In the genomic region with DNA sequence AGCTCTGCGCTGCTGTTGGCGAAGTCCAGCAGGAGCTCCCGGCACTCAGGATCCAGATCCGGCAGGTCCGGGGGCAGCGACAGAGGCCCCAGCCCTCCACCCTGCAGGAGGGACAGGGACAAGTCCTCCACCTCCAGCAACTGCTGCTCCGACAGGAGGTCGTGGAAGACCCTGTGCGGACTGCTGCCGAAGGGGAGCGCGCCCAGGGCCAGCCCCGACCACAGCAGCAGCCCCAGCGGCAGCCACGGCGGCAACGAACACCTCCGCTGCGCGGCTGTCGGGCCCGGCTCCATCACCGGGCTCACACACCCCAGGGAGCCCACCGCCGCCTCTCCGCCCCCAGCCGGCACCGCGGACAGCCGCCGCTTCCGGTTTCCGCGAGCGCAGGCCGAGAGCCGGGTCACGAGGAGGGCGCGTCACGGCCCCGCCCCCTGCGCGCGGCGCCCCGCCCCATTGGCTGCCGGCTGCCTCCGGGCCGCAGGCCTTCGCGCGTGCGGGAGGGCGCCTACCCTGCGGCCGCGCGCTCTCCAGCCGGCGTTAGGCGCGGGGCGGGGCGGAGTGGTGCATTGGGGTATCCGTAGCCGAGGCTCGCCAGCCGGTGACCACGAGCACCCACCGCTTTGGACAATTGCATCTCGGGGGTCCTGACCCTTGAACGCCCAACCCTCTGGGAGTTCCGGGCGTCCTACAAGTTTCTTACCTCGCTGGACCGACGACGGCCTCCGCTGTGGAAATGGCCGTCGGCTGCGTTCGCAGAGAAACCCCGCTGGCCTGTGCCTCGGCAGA, we compare ENCODE assay signal across 1 cellular context.
TF ChIP-seq lines count a peak whose summit lies in the region.

A gene with protein sequence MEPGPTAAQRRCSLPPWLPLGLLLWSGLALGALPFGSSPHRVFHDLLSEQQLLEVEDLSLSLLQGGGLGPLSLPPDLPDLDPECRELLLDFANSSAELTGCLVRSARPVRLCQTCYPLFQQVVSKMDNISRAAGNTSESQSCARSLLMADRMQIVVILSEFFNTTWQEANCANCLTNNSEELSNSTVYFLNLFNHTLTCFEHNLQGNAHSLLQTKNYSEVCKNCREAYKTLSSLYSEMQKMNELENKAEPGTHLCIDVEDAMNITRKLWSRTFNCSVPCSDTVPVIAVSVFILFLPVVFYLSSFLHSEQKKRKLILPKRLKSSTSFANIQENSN (minus strand): TSS at position 383 of the 786 bp plus-strand sequence. CDS start 90 bp downstream, at position 293.

TF ChIP-seq in HepG2, 621 proteins besides CTCF, POLR2A, EP300 and RAD21 (continued from another document and continues in another):
- peak; percentile 76 for TF ChIP-seq NR2C2 (CRISPR knock-in tag; IDR thresholded peaks at IDR 0.05; ENCODE audit: borderline replicate concordance)
- TF ChIP-seq TAF15 (IDR thresholded peaks at IDR 0.05; ENCODE audit: low read depth, low read length, poor library complexity, severe bottlenecking): no peak
- TF ChIP-seq, protein P1, sequence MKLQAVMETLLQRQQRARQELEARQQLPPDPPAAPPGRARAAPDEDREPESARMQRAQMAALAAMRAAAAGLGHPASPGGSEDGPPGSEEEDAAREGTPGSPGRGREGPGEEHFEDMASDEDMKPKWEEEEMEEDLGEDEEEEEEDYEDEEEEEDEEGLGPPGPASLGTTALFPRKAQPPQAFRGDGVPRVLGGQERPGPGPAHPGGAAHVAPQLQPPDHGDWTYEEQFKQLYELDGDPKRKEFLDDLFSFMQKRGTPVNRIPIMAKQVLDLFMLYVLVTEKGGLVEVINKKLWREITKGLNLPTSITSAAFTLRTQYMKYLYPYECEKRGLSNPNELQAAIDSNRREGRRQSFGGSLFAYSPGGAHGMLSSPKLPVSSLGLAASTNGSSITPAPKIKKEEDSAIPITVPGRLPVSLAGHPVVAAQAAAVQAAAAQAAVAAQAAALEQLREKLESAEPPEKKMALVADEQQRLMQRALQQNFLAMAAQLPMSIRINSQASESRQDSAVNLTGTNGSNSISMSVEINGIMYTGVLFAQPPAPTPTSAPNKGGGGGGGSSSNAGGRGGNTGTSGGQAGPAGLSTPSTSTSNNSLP (IDR thresholded peaks at IDR 0.05; ENCODE audit: low read depth, low read length): no peak
- peak; percentile 57 for TF ChIP-seq HNRNPLL (IDR thresholded peaks at IDR 0.05; ENCODE audit: low read depth, low read length, poor library complexity, severe bottlenecking)
- TF ChIP-seq ZNF660 (CRISPR knock-in tag; IDR thresholded peaks at IDR 0.05; ENCODE audit: borderline replicate concordance, low read depth): no peak
- TF ChIP-seq TEAD2 (CRISPR knock-in tag; IDR thresholded peaks at IDR 0.05): no peak; the same call in 1 of the 2 replicates
- TF ChIP-seq CAMTA2 (CRISPR knock-in tag; IDR thresholded peaks at IDR 0.05; ENCODE audit: borderline replicate concordance): no peak
- TF ChIP-seq ZNF101 (CRISPR knock-in tag; IDR thresholded peaks at IDR 0.05; ENCODE audit: borderline replicate concordance, low read depth): no peak; the same call in 1 of the 2 replicates
- TF ChIP-seq ZNF451 (CRISPR knock-in tag; IDR thresholded peaks at IDR 0.05): 0 out of 2 replicates have a peak, but pooled peaks have one; percentile 58
- TF ChIP-seq, protein P2, sequence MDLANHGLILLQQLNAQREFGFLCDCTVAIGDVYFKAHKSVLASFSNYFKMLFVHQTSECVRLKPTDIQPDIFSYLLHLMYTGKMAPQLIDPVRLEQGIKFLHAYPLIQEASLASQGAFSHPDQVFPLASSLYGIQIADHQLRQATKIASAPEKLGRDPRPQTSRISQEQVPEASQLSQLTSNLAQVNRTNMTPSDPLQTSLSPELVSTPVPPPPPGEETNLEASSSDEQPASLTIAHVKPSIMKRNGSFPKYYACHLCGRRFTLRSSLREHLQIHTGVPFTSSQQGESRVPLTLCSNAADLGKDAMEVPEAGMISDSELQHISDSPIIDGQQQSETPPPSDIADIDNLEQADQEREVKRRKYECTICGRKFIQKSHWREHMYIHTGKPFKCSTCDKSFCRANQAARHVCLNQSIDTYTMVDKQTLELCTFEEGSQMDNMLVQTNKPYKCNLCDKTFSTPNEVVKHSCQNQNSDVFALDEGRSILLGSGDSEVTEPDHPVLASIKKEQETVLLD (CRISPR knock-in tag; IDR thresholded peaks at IDR 0.05; ENCODE audit: low read depth): peak; percentile 85; the same call in 1 of the 2 replicates
- TF ChIP-seq RBM39 (IDR thresholded peaks at IDR 0.05; ENCODE audit: low read depth, low read length, poor library complexity, severe bottlenecking): peak; percentile 28
- TF ChIP-seq, protein P3, sequence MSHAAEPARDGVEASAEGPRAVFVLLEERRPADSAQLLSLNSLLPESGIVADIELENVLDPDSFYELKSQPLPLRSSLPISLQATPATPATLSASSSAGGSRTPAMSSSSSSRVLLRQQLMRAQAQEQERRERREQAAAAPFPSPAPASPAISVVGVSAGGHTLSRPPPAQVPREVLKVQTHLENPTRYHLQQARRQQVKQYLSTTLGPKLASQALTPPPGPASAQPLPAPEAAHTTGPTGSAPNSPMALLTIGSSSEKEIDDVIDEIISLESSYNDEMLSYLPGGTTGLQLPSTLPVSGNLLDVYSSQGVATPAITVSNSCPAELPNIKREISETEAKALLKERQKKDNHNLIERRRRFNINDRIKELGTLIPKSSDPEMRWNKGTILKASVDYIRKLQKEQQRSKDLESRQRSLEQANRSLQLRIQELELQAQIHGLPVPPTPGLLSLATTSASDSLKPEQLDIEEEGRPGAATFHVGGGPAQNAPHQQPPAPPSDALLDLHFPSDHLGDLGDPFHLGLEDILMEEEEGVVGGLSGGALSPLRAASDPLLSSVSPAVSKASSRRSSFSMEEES (CRISPR knock-in tag; IDR thresholded peaks at IDR 0.05): peak; percentile 51; the same call in 1 of the 2 replicates
- TF ChIP-seq, protein P4, sequence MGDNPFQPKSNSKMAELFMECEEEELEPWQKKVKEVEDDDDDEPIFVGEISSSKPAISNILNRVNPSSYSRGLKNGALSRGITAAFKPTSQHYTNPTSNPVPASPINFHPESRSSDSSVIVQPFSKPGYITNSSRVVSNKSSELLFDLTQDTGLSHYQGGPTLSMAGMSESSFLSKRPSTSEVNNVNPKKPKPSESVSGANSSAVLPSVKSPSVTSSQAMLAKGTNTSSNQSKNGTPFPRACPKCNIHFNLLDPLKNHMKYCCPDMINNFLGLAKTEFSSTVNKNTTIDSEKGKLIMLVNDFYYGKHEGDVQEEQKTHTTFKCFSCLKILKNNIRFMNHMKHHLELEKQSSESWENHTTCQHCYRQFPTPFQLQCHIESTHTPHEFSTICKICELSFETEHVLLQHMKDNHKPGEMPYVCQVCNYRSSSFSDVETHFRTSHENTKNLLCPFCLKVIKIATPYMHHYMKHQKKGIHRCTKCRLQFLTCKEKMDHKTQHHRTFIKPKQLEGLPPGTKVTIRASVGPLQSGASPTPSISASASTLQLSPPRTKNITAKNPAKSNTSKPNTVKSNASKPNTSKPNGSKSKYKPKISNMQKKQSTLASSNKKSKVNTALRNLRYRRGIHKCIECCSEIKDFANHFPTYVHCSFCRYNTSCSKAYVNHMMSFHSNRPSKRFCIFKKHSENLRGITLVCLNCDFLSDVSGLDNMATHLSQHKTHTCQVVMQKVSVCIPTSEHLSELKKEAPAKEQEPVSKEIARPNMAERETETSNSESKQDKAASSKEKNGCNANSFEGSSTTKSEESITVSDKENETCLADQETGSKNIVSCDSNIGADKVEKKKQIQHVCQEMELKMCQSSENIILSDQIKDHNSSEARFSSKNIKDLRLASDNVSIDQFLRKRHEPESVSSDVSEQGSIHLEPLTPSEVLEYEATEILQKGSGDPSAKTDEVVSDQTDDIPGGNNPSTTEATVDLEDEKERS (CRISPR knock-in tag; IDR thresholded peaks at IDR 0.05): no peak; the same call in 1 of the 2 replicates
- TF ChIP-seq ZSCAN22 (CRISPR knock-in tag; IDR thresholded peaks at IDR 0.05): 0 out of 2 replicates have a peak, but pooled peaks have one; percentile 50
- TF ChIP-seq TCF12 (IDR thresholded peaks at IDR 0.05): no peak
- TF ChIP-seq TCF12 (CRISPR knock-in tag; IDR thresholded peaks at IDR 0.05): 0 out of 2 replicates have a peak, but pooled peaks have one; percentile 39
- TF ChIP-seq HNF4A (CRISPR knock-in tag; IDR thresholded peaks at IDR 0.05): peak; percentile 19; the same call in 1 of the 2 replicates
- peak; percentile 88 for TF ChIP-seq PHF8 (CRISPR knock-in tag; IDR thresholded peaks at IDR 0.05)
- TF ChIP-seq ZNF776 (CRISPR knock-in tag; IDR thresholded peaks at IDR 0.05): peak; percentile 54; the same call in 1 of the 2 replicates
- no peak for TF ChIP-seq SRSF4 (IDR thresholded peaks at IDR 0.05; ENCODE audit: low read depth, low read length, poor library complexity, severe bottlenecking)
- TF ChIP-seq NCOA2 (CRISPR knock-in tag; IDR thresholded peaks at IDR 0.05): no peak
- TF ChIP-seq KDM3A (CRISPR knock-in tag; IDR thresholded peaks at IDR 0.05; ENCODE audit: low read depth): no peak
- TF ChIP-seq, protein P5, sequence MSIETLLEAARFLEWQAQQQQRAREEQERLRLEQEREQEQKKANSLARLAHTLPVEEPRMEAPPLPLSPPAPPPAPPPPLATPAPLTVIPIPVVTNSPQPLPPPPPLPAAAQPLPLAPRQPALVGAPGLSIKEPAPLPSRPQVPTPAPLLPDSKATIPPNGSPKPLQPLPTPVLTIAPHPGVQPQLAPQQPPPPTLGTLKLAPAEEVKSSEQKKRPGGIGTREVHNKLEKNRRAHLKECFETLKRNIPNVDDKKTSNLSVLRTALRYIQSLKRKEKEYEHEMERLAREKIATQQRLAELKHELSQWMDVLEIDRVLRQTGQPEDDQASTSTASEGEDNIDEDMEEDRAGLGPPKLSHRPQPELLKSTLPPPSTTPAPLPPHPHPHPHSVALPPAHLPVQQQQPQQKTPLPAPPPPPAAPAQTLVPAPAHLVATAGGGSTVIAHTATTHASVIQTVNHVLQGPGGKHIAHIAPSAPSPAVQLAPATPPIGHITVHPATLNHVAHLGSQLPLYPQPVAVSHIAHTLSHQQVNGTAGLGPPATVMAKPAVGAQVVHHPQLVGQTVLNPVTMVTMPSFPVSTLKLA (IDR thresholded peaks at IDR 0.05): no peak
- TF ChIP-seq, protein P6, sequence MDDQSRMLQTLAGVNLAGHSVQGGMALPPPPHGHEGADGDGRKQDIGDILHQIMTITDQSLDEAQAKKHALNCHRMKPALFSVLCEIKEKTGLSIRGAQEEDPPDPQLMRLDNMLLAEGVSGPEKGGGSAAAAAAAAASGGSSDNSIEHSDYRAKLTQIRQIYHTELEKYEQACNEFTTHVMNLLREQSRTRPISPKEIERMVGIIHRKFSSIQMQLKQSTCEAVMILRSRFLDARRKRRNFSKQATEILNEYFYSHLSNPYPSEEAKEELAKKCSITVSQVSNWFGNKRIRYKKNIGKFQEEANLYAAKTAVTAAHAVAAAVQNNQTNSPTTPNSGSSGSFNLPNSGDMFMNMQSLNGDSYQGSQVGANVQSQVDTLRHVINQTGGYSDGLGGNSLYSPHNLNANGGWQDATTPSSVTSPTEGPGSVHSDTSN (CRISPR knock-in tag; IDR thresholded peaks at IDR 0.05; ENCODE audit: borderline replicate concordance): no peak
- no peak for TF ChIP-seq RFX3 (CRISPR knock-in tag; IDR thresholded peaks at IDR 0.05)
- peak; percentile 96 for TF ChIP-seq IRX3 (CRISPR knock-in tag; IDR thresholded peaks at IDR 0.05; ENCODE audit: borderline replicate concordance, low read depth)
- no peak for TF ChIP-seq SRSF9 (IDR thresholded peaks at IDR 0.05; ENCODE audit: borderline replicate concordance, insufficient read depth, low read depth, low read length, poor library complexity, severe bottlenecking)
- peak; percentile 73 for TF ChIP-seq ZNF234 (CRISPR knock-in tag; conservative IDR thresholded peaks at IDR 0.05)
- TF ChIP-seq ZNF558 (CRISPR knock-in tag; IDR thresholded peaks at IDR 0.05; ENCODE audit: borderline replicate concordance): peak; percentile 95; the same call in 1 of the 2 replicates
- TF ChIP-seq PHF20 (CRISPR knock-in tag; IDR thresholded peaks at IDR 0.05): peak; percentile 79
- TF ChIP-seq YY1 (IDR thresholded peaks at IDR 0.05; ENCODE audit: insufficient read depth, insufficient replicate concordance, low read depth, low read length): peak; percentile 66
- TF ChIP-seq ZNF792 (CRISPR knock-in tag; IDR thresholded peaks at IDR 0.05): peak; percentile 46; the same call in 1 of the 2 replicates
- no peak for TF ChIP-seq MED8 (CRISPR knock-in tag; IDR thresholded peaks at IDR 0.05; ENCODE audit: insufficient replicate concordance)
- peak; percentile 73 for TF ChIP-seq ZNF232 (CRISPR knock-in tag; IDR thresholded peaks at IDR 0.05; ENCODE audit: borderline replicate concordance)
- TF ChIP-seq ZFP36L2 (CRISPR knock-in tag; IDR thresholded peaks at IDR 0.05): no peak
- TF ChIP-seq, protein P7, sequence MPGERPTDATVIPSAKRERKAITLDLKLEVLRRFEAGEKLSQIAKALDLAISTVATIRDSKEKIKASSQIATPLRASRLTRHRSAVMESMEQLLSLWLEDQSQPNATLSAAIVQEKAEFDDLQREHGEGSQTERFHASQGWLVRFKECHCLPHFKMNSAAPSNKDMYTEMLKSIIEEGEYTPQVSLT (CRISPR knock-in tag; IDR thresholded peaks at IDR 0.05; ENCODE audit: borderline replicate concordance, low read depth): peak; percentile 63; the same call in 1 of the 2 replicates
- 0 out of 2 replicates have a peak, but pooled peaks have one; percentile 45 for TF ChIP-seq ZNF775 (CRISPR knock-in tag; IDR thresholded peaks at IDR 0.05; ENCODE audit: borderline replicate concordance)
- no peak for TF ChIP-seq ZFP62 (CRISPR knock-in tag; IDR thresholded peaks at IDR 0.05)
- TF ChIP-seq ATM (IDR thresholded peaks at IDR 0.05; ENCODE audit: borderline replicate concordance): no peak
- no peak for TF ChIP-seq U2AF2 (IDR thresholded peaks at IDR 0.05; ENCODE audit: low read depth, low read length)
- no peak for TF ChIP-seq RBM22 (optimal IDR thresholded peaks at IDR 0.05; ENCODE audit: low read length)
- TF ChIP-seq, protein P8, sequence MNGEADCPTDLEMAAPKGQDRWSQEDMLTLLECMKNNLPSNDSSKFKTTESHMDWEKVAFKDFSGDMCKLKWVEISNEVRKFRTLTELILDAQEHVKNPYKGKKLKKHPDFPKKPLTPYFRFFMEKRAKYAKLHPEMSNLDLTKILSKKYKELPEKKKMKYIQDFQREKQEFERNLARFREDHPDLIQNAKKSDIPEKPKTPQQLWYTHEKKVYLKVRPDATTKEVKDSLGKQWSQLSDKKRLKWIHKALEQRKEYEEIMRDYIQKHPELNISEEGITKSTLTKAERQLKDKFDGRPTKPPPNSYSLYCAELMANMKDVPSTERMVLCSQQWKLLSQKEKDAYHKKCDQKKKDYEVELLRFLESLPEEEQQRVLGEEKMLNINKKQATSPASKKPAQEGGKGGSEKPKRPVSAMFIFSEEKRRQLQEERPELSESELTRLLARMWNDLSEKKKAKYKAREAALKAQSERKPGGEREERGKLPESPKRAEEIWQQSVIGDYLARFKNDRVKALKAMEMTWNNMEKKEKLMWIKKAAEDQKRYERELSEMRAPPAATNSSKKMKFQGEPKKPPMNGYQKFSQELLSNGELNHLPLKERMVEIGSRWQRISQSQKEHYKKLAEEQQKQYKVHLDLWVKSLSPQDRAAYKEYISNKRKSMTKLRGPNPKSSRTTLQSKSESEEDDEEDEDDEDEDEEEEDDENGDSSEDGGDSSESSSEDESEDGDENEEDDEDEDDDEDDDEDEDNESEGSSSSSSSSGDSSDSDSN (CRISPR knock-in tag; IDR thresholded peaks at IDR 0.05): peak; percentile 80
- TF ChIP-seq SPEN (CRISPR knock-in tag; IDR thresholded peaks at IDR 0.05; ENCODE audit: low read depth): peak; percentile 87
- peak; percentile 49 for TF ChIP-seq ASH2L (IDR thresholded peaks at IDR 0.05; ENCODE audit: insufficient read length, low read depth, low read length)
- no peak for TF ChIP-seq HDAC6 (IDR thresholded peaks at IDR 0.05; ENCODE audit: low read depth, low read length)
- TF ChIP-seq ZIK1 (CRISPR knock-in tag; IDR thresholded peaks at IDR 0.05; ENCODE audit: borderline replicate concordance, low read depth): peak; percentile 91
- TF ChIP-seq POLR2G (IDR thresholded peaks at IDR 0.05; ENCODE audit: low read depth, low read length): peak; percentile 74
- peak; percentile 100 for TF ChIP-seq RNF2 (conservative IDR thresholded peaks at IDR 0.05; ENCODE audit: low read depth)
